ENCODE assay signal across 13 cellular contexts in genomic region chr15:47384316-47384715, GRCh38.
A peak's percentile ranks its signal among the peaks of the same experiment; 100 is the strongest.
DNase-seq lines count a peak whose midpoint lies in the region; ATAC-seq and TF ChIP-seq lines count a peak whose summit lies in the region.
"Had no signal": no experiment of that assay in that cellular context is flagged by ENCODE, and none has a peak within 500 bp of the region (broad histone marks: within the 10 kb centered on the region; RNA-seq: fewer than 3 reads in every experiment).

No MANE protein-coding gene starts in this region.

- WGBS in hepatocyte (ENCODE audit: low lambda C conversion rate, missing lambda C conversion rate): 44% methylated on average over 3 of the region's 3 CpGs
- 15 to 28% methylated on average over 3 of the region's 3 CpGs for WGBS in aorta, 2 donors

- DNase-seq in NOMO-1 (lab: John Stamatoyannopoulos, UW; ENCODE audit: unreplicated experiment in 2 of 2) (peak; percentile 9 to 20), NOMO-1 treated with dmso at 0.1 percent for 144 hours (lab: John Stamatoyannopoulos, UW; ENCODE audit: unreplicated experiment) (no peak), astrocyte of the cerebellum (ENCODE audit: low read depth) (peak; percentile 40), hepatocyte (ENCODE audit: low spot score) (peak; percentile 78), aorta (peak in 1 of 2 donors; percentile 63), GM13977 (ENCODE audit: low spot score) (no peak)
- DNase-seq in CD8-positive, alpha-beta memory T cell: no peak
- DNase-seq: effector memory CD4-positive, alpha-beta T cell had no signal

- no peak overlapping the region for H2AFZ ChIP-seq in hepatocyte

- no peak overlapping the region for H3K4me3 Mint-ChIP-seq in CD8-positive, alpha-beta memory T cell

- H3K9me3 Mint-ChIP-seq in CD8-positive, alpha-beta memory T cell: peaks cover 0 to 12% (median 6%) of the 10 kb centered on the region in 5 donors

- H3K27ac ChIP-seq in hepatocyte (peak overlapping the region; percentile 38), aorta (ENCODE audit: low read depth in 1 of 2, low read length in 2 of 2) (no peak overlapping the region)
- no peak overlapping the region for H3K27ac ChIP-seq in CD8-positive, alpha-beta memory T cell (ENCODE audit: low read depth, low read length)
- H3K27ac ChIP-seq: A549, KMS-11, prostate gland, VCaP had no signal

- POLR2A ChIA-PET in CD8-positive, alpha-beta memory T cell (lab: Charles Lee): no interaction called here

- peaks cover 0 to 2% of the 10 kb centered on the region in 2 donors for H3K27me3 Mint-ChIP-seq in CD8-positive, alpha-beta memory T cell

- H3K79me2 ChIP-seq in hepatocyte: no peaks in the 10 kb centered on the region

- in situ Hi-C loops in astrocyte of the cerebellum (cut with HindIII; ENCODE audit: low sequenced_read_pairs): no loop called here
- in situ Hi-C loops in GM13977 (cut with MboI; ENCODE audit: low pct_unique_long_range_greater_than_20kb, low sequenced_read_pairs, unreplicated experiment): no loop called here

- H4K20me1 ChIP-seq in hepatocyte (ENCODE audit: insufficient read depth, poor library complexity, severe bottlenecking): no peaks in the 10 kb centered on the region

- H3K9me2 ChIP-seq in hepatocyte (replicated peaks; ENCODE audit: insufficient read depth): no peaks in the 10 kb centered on the region

- H3K27me3 ChIP-seq in hepatocyte (no peaks in the 10 kb centered on the region), aorta (ENCODE audit: control insufficient read depth in 1 of 2, insufficient read depth in 2 of 2, low read length in 1 of 2) (no peaks in the 10 kb centered on the region)
- no peaks in the 10 kb centered on the region for H3K27me3 ChIP-seq in CD8-positive, alpha-beta memory T cell (ENCODE audit: insufficient read depth, low read length, poor library complexity, severe bottlenecking)

- H3K4me1 Mint-ChIP-seq in CD8-positive, alpha-beta memory T cell: no peaks in the 10 kb centered on the region

- peak; percentile 69 for ATAC-seq in aorta (ENCODE audit: low FRiP score)
- ATAC-seq in GM18502 (IDR thresholded peaks at IDR 0.05; ENCODE audit: poor library complexity, unreplicated experiment): no peak
- ATAC-seq: A549 had no signal

- no peaks in the 10 kb centered on the region for H3K36me3 Mint-ChIP-seq in CD8-positive, alpha-beta memory T cell

- TF ChIP-seq CTCF in astrocyte of the cerebellum (IDR thresholded peaks at IDR 0.05; ENCODE audit: low read depth, low read length, missing control alignments) (no peak), hepatocyte (IDR thresholded peaks at IDR 0.05; ENCODE audit: poor library complexity) (no peak), GM13977 (IDR thresholded peaks at IDR 0.05; ENCODE audit: extremely low read depth, insufficient read depth, missing control alignments) (no peak)

- peak overlapping the region in 1 of 8 donors; percentile 33 for H3K27ac Mint-ChIP-seq in CD8-positive, alpha-beta memory T cell

- peaks cover 7% of the 10 kb centered on the region for H3K4me1 ChIP-seq in hepatocyte (ENCODE audit: insufficient read depth)
- H3K4me1 ChIP-seq in aorta (ENCODE audit: control insufficient read depth in 1 of 2, insufficient read depth in 2 of 2, low read length in 2 of 2): peaks cover 0 to 5% of the 10 kb centered on the region in 2 donors
- no peaks in the 10 kb centered on the region for H3K4me1 ChIP-seq in CD8-positive, alpha-beta memory T cell (ENCODE audit: insufficient read depth, low read length)
- H3K4me1 ChIP-seq: A549, prostate gland had no signal

- CTCF ChIA-PET in CD8-positive, alpha-beta memory T cell (lab: Charles Lee): no interaction called here

- intact Hi-C loops in aorta (cut with DNase I): no loop called here

- H3K9me3 ChIP-seq in hepatocyte (ENCODE audit: low read depth) (no peaks in the 10 kb centered on the region), aorta (ENCODE audit: control insufficient read depth, low read length) (no peaks in the 10 kb centered on the region)
- no peaks in the 10 kb centered on the region for H3K9me3 ChIP-seq in CD8-positive, alpha-beta memory T cell (ENCODE audit: low read length)
- H3K9me3 ChIP-seq: A549, prostate gland had no signal

- no peaks in the 10 kb centered on the region for H3K36me3 ChIP-seq in hepatocyte (replicated peaks; ENCODE audit: insufficient read depth, low read depth)
- no peaks in the 10 kb centered on the region for H3K36me3 ChIP-seq in aorta (ENCODE audit: control insufficient read depth in 1 of 2, insufficient read depth in 2 of 2, low read length in 1 of 2)
- H3K36me3 ChIP-seq in CD8-positive, alpha-beta memory T cell (ENCODE audit: insufficient read depth, low read length): no peaks in the 10 kb centered on the region
- H3K36me3 ChIP-seq: prostate gland had no signal

- no peak overlapping the region for H3K4me2 ChIP-seq in hepatocyte
- H3K4me2 ChIP-seq: A549, KMS-11 had no signal

- H3K4me3 ChIP-seq in astrocyte of the cerebellum (ENCODE audit: low read depth, low read length): no peak overlapping the region
- H3K4me3 ChIP-seq in hepatocyte: no peak overlapping the region
- no peak overlapping the region for H3K4me3 ChIP-seq in aorta (ENCODE audit: low read length in 2 of 2)
- no peak overlapping the region for H3K4me3 ChIP-seq in CD8-positive, alpha-beta memory T cell (ENCODE audit: low read length)
- H3K4me3 ChIP-seq: A549, prostate gland had no signal

Comparison
In these comparisons a context has a peak if more than half of its experiments do, and no peak if none do; other contexts are left out.
1. DNase-seq: peak in NOMO-1 (2 of 2), astrocyte of the cerebellum (single experiment) and hepatocyte (single experiment); none in NOMO-1 treated with dmso at 0.1 percent for 144 hours (single experiment), CD8-positive, alpha-beta memory T cell (0 of 5) and GM13977 (single experiment).